ENCODE assay signal across 8 cellular contexts in the genomic region with DNA sequence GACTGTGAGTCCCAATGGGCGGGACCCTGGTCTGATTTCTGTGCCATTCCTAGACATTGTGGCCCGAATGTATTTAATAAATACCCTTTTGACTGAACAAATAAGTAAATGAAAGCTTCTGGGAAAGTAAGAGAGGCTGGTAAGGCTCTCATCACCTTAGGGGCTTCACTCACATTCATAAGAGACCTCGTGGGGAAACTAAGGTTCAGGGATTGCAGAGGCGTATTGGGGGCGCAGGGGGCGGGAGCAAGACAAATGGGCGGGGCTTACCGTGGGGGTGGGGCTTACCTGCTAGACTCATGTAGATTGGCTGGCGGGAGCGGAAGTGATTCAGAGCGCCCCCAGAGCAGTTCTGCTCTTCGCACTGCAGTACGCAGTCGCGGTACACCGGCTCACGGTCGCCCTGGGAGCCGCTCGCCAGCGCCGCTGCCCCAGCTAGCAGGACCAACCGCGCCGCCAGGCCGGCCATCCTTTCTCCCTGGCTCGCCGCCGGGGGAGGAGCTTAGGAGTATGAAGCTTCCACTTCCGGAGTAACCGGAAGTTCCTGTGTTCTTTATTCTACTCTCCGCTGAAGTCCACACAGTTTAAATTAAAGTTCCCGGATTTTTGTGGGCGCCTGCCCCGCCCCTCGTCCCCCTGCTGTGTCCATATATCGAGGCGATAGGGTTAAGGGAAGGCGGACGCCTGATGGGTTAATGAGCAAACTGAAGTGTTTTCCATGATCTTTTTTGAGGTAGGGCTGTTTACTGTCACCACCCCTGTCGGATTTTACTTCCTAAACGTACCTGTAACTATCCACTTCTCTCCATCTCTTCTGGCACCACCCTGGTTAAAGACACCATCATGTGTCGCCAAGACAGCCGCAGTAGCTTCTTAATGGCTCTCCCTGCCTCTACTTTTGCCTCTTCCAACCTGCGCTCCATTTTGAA. TPM values are rescaled to one million over a fixed set of nuclear protein-coding genes. Genes with fewer than 3 reads are reported as not detected.
A peak's percentile ranks its signal among the peaks of the same experiment; 100 is the strongest.
DNase-seq lines count a peak whose midpoint lies in the region; FAIRE-seq and TF ChIP-seq lines count a peak whose summit lies in the region.

A gene with protein sequence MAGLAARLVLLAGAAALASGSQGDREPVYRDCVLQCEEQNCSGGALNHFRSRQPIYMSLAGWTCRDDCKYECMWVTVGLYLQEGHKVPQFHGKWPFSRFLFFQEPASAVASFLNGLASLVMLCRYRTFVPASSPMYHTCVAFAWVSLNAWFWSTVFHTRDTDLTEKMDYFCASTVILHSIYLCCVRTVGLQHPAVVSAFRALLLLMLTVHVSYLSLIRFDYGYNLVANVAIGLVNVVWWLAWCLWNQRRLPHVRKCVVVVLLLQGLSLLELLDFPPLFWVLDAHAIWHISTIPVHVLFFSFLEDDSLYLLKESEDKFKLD (minus strand): TSS at position 512 of the 929 bp plus-strand sequence. CDS start 43 bp downstream, at position 469.

- peaks cover 19% of the 10 kb centered on the region for H3F3A ChIP-seq in MM.1S (ENCODE audit: insufficient read depth, low read length)

- H3K27me3 ChIP-seq in MM.1S (replicated peaks; ENCODE audit: insufficient read depth, low read length), result no peaks in the 10 kb centered on the region
- no peaks in the 10 kb centered on the region for H3K27me3 ChIP-seq in neuronal stem cell (ENCODE audit: control insufficient read depth in 3 of 3, insufficient read depth in 3 of 3, low read depth in 1 of 3, low read length in 3 of 3)
- no peaks in the 10 kb centered on the region for H3K27me3 ChIP-seq in subcutaneous abdominal adipose tissue (ENCODE audit: control insufficient read depth in 5 of 5, insufficient read depth in 4 of 5, low read length in 5 of 5)

- FAIRE-seq in frontal cortex (lab: Jason Lieb, UNC), result no peak

- H3K23ac ChIP-seq in neuronal stem cell (ENCODE audit: low read depth, low read length, poor library complexity), result peak within 1 kb of the TSS; percentile 26

- no peaks in the 10 kb centered on the region for H3K79me2 ChIP-seq in MM.1S (ENCODE audit: low read length)

- H3K4me1 ChIP-seq in MM.1S (ENCODE audit: low read length) (peaks cover 11% of the 10 kb centered on the region; the same call in 1 of the 2 replicates), neuronal stem cell (ENCODE audit: control insufficient read depth in 2 of 2, insufficient read depth in 1 of 2, low read depth in 1 of 2, low read length in 2 of 2) (peaks cover 9 to 10% of the 10 kb centered on the region in 2 donors), subcutaneous abdominal adipose tissue (ENCODE audit: control insufficient read depth in 5 of 5, insufficient read depth in 5 of 5, low read length in 5 of 5) (peaks cover 2 to 18% (median 14%) of the 10 kb centered on the region in 5 donors)

- DNase-seq in GF-D8 (lab: John Stamatoyannopoulos, UW) (peak; percentile 84), HCEC 1CT (peak; percentile 91), MM.1S (peak; percentile 92), SIG-M5 treated with dmso at 0.1 percent for 504 hours (lab: John Stamatoyannopoulos, UW; ENCODE audit: unreplicated experiment) (peak; percentile 88), frontal cortex (ENCODE audit: low spot score in 2 of 2) (peak; percentile 85 to 92), neuronal stem cell (ENCODE audit: low spot score) (peak; percentile 87)
- DNase-seq in activated naive CD4-positive, alpha-beta T cell (lab: John Stamatoyannopoulos, UW), result peak; percentile 54 to 72 (median 65)

- H3K36me3 ChIP-seq in MM.1S (replicated peaks; ENCODE audit: insufficient read depth, low read length) (no peaks in the 10 kb centered on the region), neuronal stem cell (replicated peaks in 1 of 2; ENCODE audit: control insufficient read depth in 2 of 2, insufficient read depth in 2 of 2, low read length in 2 of 2) (peaks cover 3 to 11% of the 10 kb centered on the region in 2 donors), subcutaneous abdominal adipose tissue (ENCODE audit: control insufficient read depth in 5 of 5, insufficient read depth in 5 of 5, low read length in 5 of 5) (peaks cover 0 to 24% (median 18%) of the 10 kb centered on the region in 5 donors)

- H3K9me2 ChIP-seq in MM.1S (replicated peaks; ENCODE audit: insufficient read depth, low read length), result no peaks in the 10 kb centered on the region

- H2BK120ac ChIP-seq in neuronal stem cell (ENCODE audit: low read depth, low read length), result peak within 1 kb of the TSS; percentile 53

- H3K79me1 ChIP-seq in neuronal stem cell (ENCODE audit: low read depth, low read length), result peaks cover 2% of the 10 kb centered on the region

- TF ChIP-seq CTCF in MM.1S (IDR thresholded peaks at IDR 0.05; ENCODE audit: low read length), result no peak

- H3K14ac ChIP-seq in neuronal stem cell (ENCODE audit: low read length), result no peak within 1 kb of the TSS

- WGBS in neuronal stem cell (ENCODE audit: extremely low coverage in 2 of 2, insufficient read length in 2 of 2, insufficient replicate concordance in 1 of 2), 2 donors, result no CpG with 5 or more reads among the region's 45 CpGs

- no peak within 1 kb of the TSS for H4K8ac ChIP-seq in neuronal stem cell (ENCODE audit: low read depth, low read length)

- no peak within 1 kb of the TSS for H2BK15ac ChIP-seq in neuronal stem cell (ENCODE audit: low read length)

- no peak within 1 kb of the TSS for H2AK5ac ChIP-seq in neuronal stem cell (ENCODE audit: low read depth, low read length)

- peak within 1 kb of the TSS; percentile 96 for H2BK5ac ChIP-seq in neuronal stem cell (ENCODE audit: low read length)

- no peak within 1 kb of the TSS for H2BK12ac ChIP-seq in neuronal stem cell (ENCODE audit: low read length)

- H3K9me3 ChIP-seq in MM.1S (replicated peaks; ENCODE audit: insufficient read depth, low read length) (no peaks in the 10 kb centered on the region), neuronal stem cell (replicated peaks in 1 of 2; ENCODE audit: control insufficient read depth in 2 of 2, insufficient read depth in 1 of 2, low read depth in 1 of 2, low read length in 2 of 2) (no peaks in the 10 kb centered on the region), subcutaneous abdominal adipose tissue (ENCODE audit: control insufficient read depth in 5 of 5, low read length in 5 of 5) (no peaks in the 10 kb centered on the region)

- H4K91ac ChIP-seq in neuronal stem cell (ENCODE audit: low read depth, low read length, poor library complexity), result no peak within 1 kb of the TSS

- peak within 1 kb of the TSS; percentile 91 for H2AFZ ChIP-seq in MM.1S (ENCODE audit: low read length)
- H2AFZ ChIP-seq in neuronal stem cell (ENCODE audit: low read length), result peak within 1 kb of the TSS; percentile 97

- H3K4me3 ChIP-seq in MM.1S (ENCODE audit: low read length), result peak within 1 kb of the TSS; percentile 96
- H3K4me3 ChIP-seq in neuronal stem cell (ENCODE audit: low read length in 2 of 2), result peak within 1 kb of the TSS; percentile 61 to 87
- peak within 1 kb of the TSS; percentile 71 to 99 (median 95) for H3K4me3 ChIP-seq in subcutaneous abdominal adipose tissue (ENCODE audit: low read depth in 1 of 5, low read length in 5 of 5)

- H3K9ac ChIP-seq in MM.1S (ENCODE audit: low read length) (peak within 1 kb of the TSS; percentile 81), neuronal stem cell (ENCODE audit: low read depth, low read length, poor library complexity) (peak within 1 kb of the TSS; percentile 95), subcutaneous abdominal adipose tissue (ENCODE audit: low read length in 5 of 5) (peak within 1 kb of the TSS; percentile 50 to 82 (median 71))

- H3K4me2 ChIP-seq in MM.1S (ENCODE audit: low read depth, low read length) (peak within 1 kb of the TSS; percentile 82), neuronal stem cell (ENCODE audit: insufficient read depth, low read length, poor library complexity, severe bottlenecking) (peak within 1 kb of the TSS; percentile 62)

- no peak within 1 kb of the TSS for H3K4ac ChIP-seq in neuronal stem cell (ENCODE audit: low read length)

- H3K27ac ChIP-seq in MM.1S (ENCODE audit: low read length) (peak within 1 kb of the TSS; percentile 94), neuronal stem cell (replicated peaks; ENCODE audit: low read length) (peak within 1 kb of the TSS; percentile 100), subcutaneous abdominal adipose tissue (ENCODE audit: low read depth, low read length) (peak within 1 kb of the TSS; percentile 67)

- H3K18ac ChIP-seq in neuronal stem cell (ENCODE audit: low read length), result peak within 1 kb of the TSS; percentile 99

- no peaks in the 10 kb centered on the region for H4K20me1 ChIP-seq in MM.1S (ENCODE audit: insufficient read depth, low read length)

RNA-seq across cellular contexts. Expression of the gene that starts here (rescaled TPM):
- total RNA-seq in frontal cortex, result 8.2 TPM
- polyA plus RNA-seq in neuronal stem cell (2013, experiment 1 of 2), result 10.1 TPM
- 11.1 TPM for polyA plus RNA-seq in neuronal stem cell (2013, experiment 2 of 2)

Comparison
In these comparisons a context has a peak if more than half of its experiments do, and no peak if none do; other contexts are left out.
1. Peak in every context shown above with its lines: DNase-seq, H3K4me3 ChIP-seq and H3K27ac ChIP-seq.